Comparison of ENCODE assay signal across 8 cellular contexts in genomic region chr20:50541606-50542041, GRCh38. TPM values are rescaled to one million over a fixed set of nuclear protein-coding genes. Genes with fewer than 3 reads are reported as not detected.
DNase-seq lines count a peak whose midpoint lies in the region; ATAC-seq and TF ChIP-seq lines count a peak whose summit lies in the region.

No MANE protein-coding gene starts in this region.

- peak overlapping the region; percentile 32 for H3K27ac ChIP-seq in DOHH2 (ENCODE audit: low read depth, low read length)
- H3K27ac ChIP-seq in mesenchymal stem cell (ENCODE audit: low read length, poor library complexity, severe bottlenecking), result peak overlapping the region; percentile 99

- H3K9ac ChIP-seq in mesenchymal stem cell (ENCODE audit: low read length), result no peak overlapping the region

- H3K4me2 ChIP-seq in DOHH2 (ENCODE audit: low read length) (peak overlapping the region; percentile 72), mesenchymal stem cell (ENCODE audit: low read length, poor library complexity, severe bottlenecking) (no peak overlapping the region)

- peaks cover 27% of the 10 kb centered on the region for H3F3A ChIP-seq in DOHH2 (ENCODE audit: control insufficient read depth, insufficient read depth)

- ATAC-seq in HG02610 (IDR thresholded peaks at IDR 0.05; ENCODE audit: unreplicated experiment) (peak; percentile 54), HG03159 (IDR thresholded peaks at IDR 0.05; ENCODE audit: unreplicated experiment) (no peak)

- H3K14ac ChIP-seq in mesenchymal stem cell (ENCODE audit: low read length in 2 of 2), result peak overlapping the region in 1 of 2 experiments; percentile 67

- H3K9me3 ChIP-seq in DOHH2 (ENCODE audit: control insufficient read depth, insufficient read depth, low read length), result no peaks in the 10 kb centered on the region
- no peaks in the 10 kb centered on the region for H3K9me3 ChIP-seq in mesenchymal stem cell (ENCODE audit: control insufficient read depth, low read length)

- peak overlapping the region; percentile 65 for H2BK120ac ChIP-seq in mesenchymal stem cell (ENCODE audit: low read depth, low read length)

- H3K9me2 ChIP-seq in DOHH2 (replicated peaks; ENCODE audit: control insufficient read depth, low read length), result no peaks in the 10 kb centered on the region

- H2BK12ac ChIP-seq in mesenchymal stem cell (ENCODE audit: low read length in 2 of 2), result peak overlapping the region; percentile 12 to 96

- H3K36me3 ChIP-seq in DOHH2 (ENCODE audit: control insufficient read depth, low read length) (peaks cover 8% of the 10 kb centered on the region), mesenchymal stem cell (ENCODE audit: control insufficient read depth in 1 of 2, insufficient read depth in 2 of 2, low read depth in 1 of 2, low read length in 2 of 2) (peaks cover 3 to 14% of the 10 kb centered on the region in 2 experiments)

- peak; percentile 73 for DNase-seq in UCSD-AML1 (lab: John Stamatoyannopoulos, UW; ENCODE audit: unreplicated experiment)
- no peak for DNase-seq in mesenchymal stem cell
- DNase-seq in stimulated activated CD4-positive, alpha-beta T cell treated with anti-CD3 and anti-CD28 coated beads, Interleukin-15, amount 100 ng/mL, for 24 hours, result no peak
- no peak for DNase-seq in stimulated activated naive CD4-positive, alpha-beta T cell (lab: John Stamatoyannopoulos, UW)
- no peak for DNase-seq in C1 segment of cervical spinal cord (lab: John Stamatoyannopoulos, UW)

- H4K20me1 ChIP-seq in DOHH2 (ENCODE audit: control insufficient read depth, insufficient read depth, low read depth, low read length), result peaks cover 11% of the 10 kb centered on the region

- H4K91ac ChIP-seq in mesenchymal stem cell (ENCODE audit: low read length), result peak overlapping the region; percentile 12

- no peak for TF ChIP-seq CTCF in DOHH2 (IDR thresholded peaks at IDR 0.05; ENCODE audit: low read depth, low read length, poor library complexity, severe bottlenecking)

- peak overlapping the region; percentile 14 to 82 for H3K18ac ChIP-seq in mesenchymal stem cell (ENCODE audit: low read depth in 1 of 2, low read length in 2 of 2)

- H2AFZ ChIP-seq in mesenchymal stem cell (ENCODE audit: low read depth, low read length), result no peak overlapping the region

- H3K4me3 ChIP-seq in DOHH2 (ENCODE audit: low read length), result peak overlapping the region; percentile 50
- H3K4me3 ChIP-seq in mesenchymal stem cell (ENCODE audit: insufficient read depth in 1 of 2, low read depth in 1 of 2, low read length in 2 of 2), result no peak overlapping the region

- H3K4me1 ChIP-seq in DOHH2 (ENCODE audit: control insufficient read depth, low read length), result peaks cover 85% of the 10 kb centered on the region
- peaks cover 14% of the 10 kb centered on the region for H3K4me1 ChIP-seq in mesenchymal stem cell (ENCODE audit: control insufficient read depth, insufficient read depth, low read depth, low read length)

- WGBS in mesenchymal stem cell, result 8% methylated on average over 5 of the region's 5 CpGs

- H3K4ac ChIP-seq in mesenchymal stem cell (ENCODE audit: low read depth in 1 of 2, low read length in 2 of 2), result peak overlapping the region; percentile 84

- H3K27me3 ChIP-seq in DOHH2 (ENCODE audit: control insufficient read depth, low read length), result no peaks in the 10 kb centered on the region
- H3K27me3 ChIP-seq in mesenchymal stem cell (ENCODE audit: control insufficient read depth in 1 of 2, insufficient read depth in 1 of 2, low read length in 2 of 2), result no peaks in the 10 kb centered on the region

- no peaks in the 10 kb centered on the region for H3K79me1 ChIP-seq in mesenchymal stem cell (replicated peaks; ENCODE audit: low read length, poor library complexity, severe bottlenecking)

- H3K79me2 ChIP-seq in DOHH2 (ENCODE audit: control insufficient read depth, low read length), result peaks cover 75% of the 10 kb centered on the region

- no peak overlapping the region for H2BK15ac ChIP-seq in mesenchymal stem cell (ENCODE audit: low read depth, poor library complexity, severe bottlenecking)

- peak overlapping the region; percentile 98 for H2BK5ac ChIP-seq in mesenchymal stem cell (ENCODE audit: low read depth, low read length, poor library complexity, severe bottlenecking)

- no peak overlapping the region for H3K23ac ChIP-seq in mesenchymal stem cell (ENCODE audit: low read length in 2 of 2)

- peak overlapping the region; percentile 10 for H4K8ac ChIP-seq in mesenchymal stem cell (ENCODE audit: low read length)

- H2AK5ac ChIP-seq in mesenchymal stem cell (ENCODE audit: low read length, severe bottlenecking), result peak overlapping the region; percentile 99

RNA-seq across cellular contexts. Expression of gene PTPN1, which starts 31.4 kb away (rescaled TPM):
- polyA plus RNA-seq in mesenchymal stem cell (2013, experiment 1 of 2), result 66.8 TPM
- 65.2 TPM for polyA plus RNA-seq in mesenchymal stem cell (2013, experiment 2 of 2)
